22 cellular contexts compared by ENCODE assay signal in the genomic region with DNA sequence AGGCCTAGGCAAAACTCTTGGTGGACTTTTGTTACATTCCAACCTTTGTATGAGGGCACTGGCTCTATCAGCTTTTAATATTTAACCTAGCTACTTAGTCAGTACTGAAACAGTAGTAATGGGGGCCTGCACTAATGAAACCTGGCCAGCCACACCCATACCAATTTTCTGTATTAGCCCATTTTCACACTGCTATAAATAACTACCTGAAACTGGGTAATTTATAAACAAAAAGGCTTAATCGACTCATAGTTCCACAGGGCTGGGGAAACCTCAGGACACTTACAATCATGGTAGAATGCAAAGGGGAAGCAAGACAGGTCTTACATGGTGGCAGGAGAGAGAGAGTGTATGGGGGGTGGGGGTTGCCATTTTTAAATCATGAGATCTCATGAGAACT.
A peak's percentile ranks its signal among the peaks of the same experiment; 100 is the strongest.
DNase-seq lines count a peak whose midpoint lies in the region; ATAC-seq and TF ChIP-seq lines count a peak whose summit lies in the region.
"Had no signal": no experiment of that assay in that cellular context is flagged by ENCODE, and none has a peak within 500 bp of the region (broad histone marks: within the 10 kb centered on the region; RNA-seq: fewer than 3 reads in every experiment).

No MANE protein-coding gene starts in this region.

- H3K4me2 ChIP-seq in MM.1S (ENCODE audit: low read depth, low read length): no peak overlapping the region

- no peaks in the 10 kb centered on the region for H3K9me2 ChIP-seq in MM.1S (replicated peaks; ENCODE audit: insufficient read depth, low read length)

- no peaks in the 10 kb centered on the region for H4K20me1 ChIP-seq in MM.1S (ENCODE audit: insufficient read depth, low read length)

- H3K27me3 ChIP-seq in MM.1S (replicated peaks; ENCODE audit: insufficient read depth, low read length) (no peaks in the 10 kb centered on the region), breast epithelium (no peaks in the 10 kb centered on the region)
- H3K27me3 ChIP-seq: suprapubic skin had no signal

- ATAC-seq in GM18907 (IDR thresholded peaks at IDR 0.05; ENCODE audit: unreplicated experiment): peak; percentile 91
- ATAC-seq in GM21515 (IDR thresholded peaks at IDR 0.05; ENCODE audit: unreplicated experiment): peak; percentile 64
- peak; percentile 52 for ATAC-seq in HG03045 (IDR thresholded peaks at IDR 0.05; ENCODE audit: unreplicated experiment)
- ATAC-seq in HG03520 (IDR thresholded peaks at IDR 0.05; ENCODE audit: unreplicated experiment): no peak
- ATAC-seq: Panc1 had no signal

- H3K9ac ChIP-seq in MM.1S (ENCODE audit: low read length): no peak overlapping the region
- H3K9ac ChIP-seq: parathyroid adenoma had no signal

- H3K36me3 ChIP-seq in MM.1S (replicated peaks; ENCODE audit: insufficient read depth, low read length) (no peaks in the 10 kb centered on the region), breast epithelium (no peaks in the 10 kb centered on the region)
- H3K36me3 ChIP-seq: suprapubic skin had no signal

- H3K4me3 ChIP-seq in MM.1S (ENCODE audit: low read length): no peak overlapping the region
- no peak overlapping the region for H3K4me3 ChIP-seq in breast epithelium
- H3K4me3 ChIP-seq: SK-N-MC, suprapubic skin had no signal

- no peaks in the 10 kb centered on the region for H3F3A ChIP-seq in MM.1S (ENCODE audit: insufficient read depth, low read length)

- no peak for TF ChIP-seq POLR2A in breast epithelium (IDR thresholded peaks at IDR 0.05)

- H3K27ac ChIP-seq in MM.1S (ENCODE audit: low read length) (no peak overlapping the region), breast epithelium (no peak overlapping the region)
- H3K27ac ChIP-seq: parathyroid adenoma, suprapubic skin had no signal

- H3K9me3 ChIP-seq in MM.1S (replicated peaks; ENCODE audit: insufficient read depth, low read length) (no peaks in the 10 kb centered on the region), breast epithelium (no peaks in the 10 kb centered on the region)
- H3K9me3 ChIP-seq: suprapubic skin had no signal

- H3K79me2 ChIP-seq in MM.1S (ENCODE audit: low read length): no peaks in the 10 kb centered on the region
- H3K79me2 ChIP-seq: parathyroid adenoma had no signal

- TF ChIP-seq CTCF in MM.1S (IDR thresholded peaks at IDR 0.05; ENCODE audit: low read length): no peak
- no peak for TF ChIP-seq CTCF in breast epithelium (IDR thresholded peaks at IDR 0.05)

- intact Hi-C loops in breast epithelium (cut with DNase I; ENCODE audit: low total_unique reads): no loop called here

- DNase-seq in MM.1S (peak; percentile 33), NCI-H1930 (lab: John Stamatoyannopoulos, UW) (no peak), occipital lobe (lab: John Stamatoyannopoulos, UW) (no peak), breast epithelium (ENCODE audit: low spot score in 2 of 2) (no peak)
- DNase-seq: anterior cingulate cortex; cerebellar nuclear complex; endodermal cell; H7; Kasumi-1; mammary epithelial cell; naive B cell; NCI-H2171; stimulated activated CD4-positive, alpha-beta T cell treated with anti-CD3 and anti-CD28 coated beads, Interleukin-4, amount 100 ng/mL, for 1 hour; T-helper 9 cell had no signal

- H3K4me1 ChIP-seq in MM.1S (ENCODE audit: low read length) (0 out of 2 replicates have a peak, but pooled peaks cover 11% of the 10 kb centered on the region), breast epithelium (no peaks in the 10 kb centered on the region)
- H3K4me1 ChIP-seq: parathyroid adenoma, suprapubic skin had no signal

- no peak overlapping the region for H2AFZ ChIP-seq in MM.1S (ENCODE audit: low read length)
- H2AFZ ChIP-seq: parathyroid adenoma had no signal
